In genomic region chr6:27238010-27238983, GRCh38 we compare ENCODE assay signal across 9 cellular contexts. TPM values are rescaled to one million over a fixed set of nuclear protein-coding genes. Genes with fewer than 3 reads are reported as not detected.
DNase-seq lines count a peak whose midpoint lies in the region; ATAC-seq lines count a peak whose summit lies in the region.
"Had no signal": no experiment of that assay in that cellular context is flagged by ENCODE, and none has a peak within 500 bp of the region (broad histone marks: within the 10 kb centered on the region; RNA-seq: fewer than 3 reads in every experiment).

No MANE protein-coding gene starts in this region.

- DNase-seq in NCI-H226 (peak; percentile 47), ecto neural progenitor cell (ENCODE audit: low spot score) (peak; percentile 63), DMS79 (lab: John Stamatoyannopoulos, UW) (no peak)
- DNase-seq in naive thymus-derived CD8-positive, alpha-beta T cell: no peak
- DNase-seq in stimulated activated CD8-positive, alpha-beta memory T cell treated with anti-CD3 and anti-CD28 coated beads, Interleukin-4, amount 100 ng/mL, for 48 hours: no peak

- peaks cover 5 to 32% (median 9%) of the 10 kb centered on the region in 3 donors for H3K36me3 Mint-ChIP-seq in naive thymus-derived CD8-positive, alpha-beta T cell

- H3K27ac Mint-ChIP-seq in naive thymus-derived CD8-positive, alpha-beta T cell: peak overlapping the region in 3 of 10 donors; percentile 6 to 91 (median 68)

- H3K9me3 Mint-ChIP-seq in naive thymus-derived CD8-positive, alpha-beta T cell: peaks cover 0 to 34% (median 19%) of the 10 kb centered on the region in 9 donors

- no peaks in the 10 kb centered on the region for H3K36me3 ChIP-seq in ES-I3 (ENCODE audit: insufficient read depth, low read length)

- H3K9ac ChIP-seq in ES-I3 (ENCODE audit: low read depth, low read length): peak overlapping the region; percentile 83

- peaks cover 4 to 27% (median 12%) of the 10 kb centered on the region in 4 donors for H3K4me1 Mint-ChIP-seq in naive thymus-derived CD8-positive, alpha-beta T cell

- no peaks in the 10 kb centered on the region for H3K4me1 ChIP-seq in ES-I3 (ENCODE audit: insufficient read depth, low read length)

- peak overlapping the region in 7 of 10 donors; percentile 4 to 33 (median 26) for H3K4me3 Mint-ChIP-seq in naive thymus-derived CD8-positive, alpha-beta T cell

- H3K27me3 Mint-ChIP-seq in naive thymus-derived CD8-positive, alpha-beta T cell: peaks cover 59 to 84% (median 80%) of the 10 kb centered on the region in 5 donors

- no peaks in the 10 kb centered on the region for H3K9me3 ChIP-seq in ES-I3 (ENCODE audit: control insufficient read depth, insufficient read depth, low read length)

- POLR2A ChIA-PET in naive thymus-derived CD8-positive, alpha-beta T cell (lab: Charles Lee): no interaction called here

- ATAC-seq in naive thymus-derived CD8-positive, alpha-beta T cell: no peak
- ATAC-seq in GM21423 (IDR thresholded peaks at IDR 0.05; ENCODE audit: unreplicated experiment) (no peak), HG03378 (IDR thresholded peaks at IDR 0.05; ENCODE audit: unreplicated experiment) (no peak)

RNA-seq across cellular contexts. Expression of gene PRSS16, which starts 9.2 kb away (rescaled TPM):
- under 1 TPM in 1 of 2 experiments, not detected in 1; 0.25 TPM for total RNA-seq in naive thymus-derived CD8-positive, alpha-beta T cell
- polyA plus RNA-seq in naive thymus-derived CD8-positive, alpha-beta T cell: 1 to 10 TPM in 1 of 3 donors, under 1 TPM in 1, not detected in 1; 0.57 to 1.0 TPM
- total RNA-seq: dermis microvascular lymphatic vessel endothelial cell had no signal

Comparison
In these comparisons a context has a peak if more than half of its experiments do, and no peak if none do; other contexts are left out.
1. DNase-seq: peak in NCI-H226 (single experiment) and ecto neural progenitor cell (single experiment); none in naive thymus-derived CD8-positive, alpha-beta T cell (0 of 10), DMS79 (single experiment) and stimulated activated CD8-positive, alpha-beta memory T cell treated with anti-CD3 and anti-CD28 coated beads, Interleukin-4, amount 100 ng/mL, for 48 hours (single experiment).